9 cellular contexts compared by ENCODE assay signal in genomic region chr1:41383094-41383852, GRCh38. TPM values are rescaled to one million over a fixed set of nuclear protein-coding genes. Genes with fewer than 3 reads are reported as not detected.
A peak's percentile ranks its signal among the peaks of the same experiment; 100 is the strongest.
DNase-seq lines count a peak whose midpoint lies in the region; ATAC-seq, FAIRE-seq and TF ChIP-seq lines count a peak whose summit lies in the region.
"Had no signal": no experiment of that assay in that cellular context is flagged by ENCODE, and none has a peak within 500 bp of the region (broad histone marks: within the 10 kb centered on the region; RNA-seq: fewer than 3 reads in every experiment).

No MANE protein-coding gene starts in this region.

- CTCF ChIA-PET in naive thymus-derived CD4-positive, alpha-beta T cell (lab: Charles Lee): no interaction called here

- H3K27me3 ChIP-seq in BLaER1 treated with 17β-estradiol and CSF1 and Interleukin-3, amounts not matched to agents 10 nM and 100 nM: peaks cover 64 to 83% (median 82%) of the 10 kb centered on the region in 11 experiments
- H3K27me3 ChIP-seq in NT2/D1 (ENCODE audit: insufficient read depth, insufficient read length): peaks cover 74% of the 10 kb centered on the region
- no peaks in the 10 kb centered on the region for H3K27me3 ChIP-seq in breast epithelium
- peaks cover 0 to 9% of the 10 kb centered on the region in 2 donors for H3K27me3 ChIP-seq in naive thymus-derived CD4-positive, alpha-beta T cell (ENCODE audit: control insufficient read depth in 2 of 2, insufficient read depth in 2 of 2, low read length in 2 of 2)

- H3K4me2 ChIP-seq in BLaER1 treated with 17β-estradiol and CSF1 and Interleukin-3, amounts not matched to agents 10 nM and 100 nM: peak overlapping the region; percentile 83 to 97 (median 91)

- peaks cover 0 to 18% (median 14%) of the 10 kb centered on the region in 7 donors for H3K4me1 Mint-ChIP-seq in naive thymus-derived CD4-positive, alpha-beta T cell

- POLR2A ChIA-PET in naive thymus-derived CD4-positive, alpha-beta T cell (lab: Charles Lee): no interaction called here

- TF ChIP-seq CTCF in breast epithelium (IDR thresholded peaks at IDR 0.05): no peak

- H3K9me3 Mint-ChIP-seq in naive thymus-derived CD4-positive, alpha-beta T cell: peaks cover 0 to 3% (median 0%) of the 10 kb centered on the region in 11 donors

- no peak for DNase-seq in NT2/D1 (ENCODE audit: low read depth, low spot score)
- no peak for DNase-seq in breast epithelium (ENCODE audit: low spot score in 2 of 2)
- peak in 3 of 9 donors; percentile 35 to 62 (median 48) for DNase-seq in naive thymus-derived CD4-positive, alpha-beta T cell
- no peak for DNase-seq in HUDEP-2 (lab: John Stamatoyannopoulos, UW; ENCODE audit: unreplicated experiment in 76 of 76)
- no peak for DNase-seq in GM19240 (ENCODE audit: insufficient read length, low spot score)
- no peak for DNase-seq in GM19239 (ENCODE audit: insufficient read length, low spot score)

- intact Hi-C loops in breast epithelium (cut with DNase I; ENCODE audit: low total_unique reads): no loop called here
- intact Hi-C loops in naive thymus-derived CD4-positive, alpha-beta T cell (cut with micrococcal nuclease): loop anchor here in 1 of 2 donors (2.0 kb wide), 1 partner anchor 22 kb away; the partner anchor contains the start of gene FOXO6

- peak; percentile 67 for ATAC-seq in naive thymus-derived CD4-positive, alpha-beta T cell
- no peak for ATAC-seq in GM18870 (IDR thresholded peaks at IDR 0.05; ENCODE audit: unreplicated experiment)

- H3K36me3 ChIP-seq in BLaER1 treated with 17β-estradiol and CSF1 and Interleukin-3, amounts not matched to agents 10 nM and 100 nM: no peaks in the 10 kb centered on the region
- H3K36me3 ChIP-seq in NT2/D1 (ENCODE audit: insufficient read depth, insufficient read length, low read length): peaks cover 8% of the 10 kb centered on the region
- H3K36me3 ChIP-seq in breast epithelium: no peaks in the 10 kb centered on the region
- H3K36me3 ChIP-seq in naive thymus-derived CD4-positive, alpha-beta T cell (ENCODE audit: control insufficient read depth in 2 of 3, insufficient read depth in 3 of 3, low read length in 3 of 3): no peaks in the 10 kb centered on the region

- H3K27ac ChIP-seq in BLaER1 treated with 17β-estradiol and CSF1 and Interleukin-3, amounts not matched to agents 10 nM and 100 nM: no peak overlapping the region
- peak overlapping the region; percentile 94 to 98 for H3K27ac ChIP-seq in breast epithelium
- no peak overlapping the region for H3K27ac ChIP-seq in naive thymus-derived CD4-positive, alpha-beta T cell (ENCODE audit: low read depth, low read length)

- peak overlapping the region in 1 of 9 donors; percentile 9 for H3K27ac Mint-ChIP-seq in naive thymus-derived CD4-positive, alpha-beta T cell

- H3K9me3 ChIP-seq in BLaER1 treated with 17β-estradiol and CSF1 and Interleukin-3, amounts not matched to agents 10 nM and 100 nM (replicated peaks in 1 of 11): no peaks in the 10 kb centered on the region
- H3K9me3 ChIP-seq in NT2/D1 (ENCODE audit: insufficient read depth, low read length): no peaks in the 10 kb centered on the region
- H3K9me3 ChIP-seq in breast epithelium: no peaks in the 10 kb centered on the region
- no peaks in the 10 kb centered on the region for H3K9me3 ChIP-seq in naive thymus-derived CD4-positive, alpha-beta T cell (ENCODE audit: control insufficient read depth in 2 of 3, low read length in 3 of 3)

- peak overlapping the region in 7 of 11 experiments; percentile 39 to 76 (median 74); a peak in 9 of 22 replicates for H3K9ac ChIP-seq in BLaER1 treated with 17β-estradiol and CSF1 and Interleukin-3, amounts not matched to agents 10 nM and 100 nM
- H3K9ac ChIP-seq in NT2/D1 (ENCODE audit: insufficient read length, low read depth): peak overlapping the region; percentile 88

- H4K20me1 ChIP-seq in BLaER1 treated with 17β-estradiol and CSF1 and Interleukin-3, amounts not matched to agents 10 nM and 100 nM: peaks cover 0 to 73% (median 23%) of the 10 kb centered on the region in 11 experiments; a peak in 12 of 22 replicates

- peaks cover 57 to 74% (median 71%) of the 10 kb centered on the region in 5 donors for H3K27me3 Mint-ChIP-seq in naive thymus-derived CD4-positive, alpha-beta T cell

- H3K36me3 Mint-ChIP-seq in naive thymus-derived CD4-positive, alpha-beta T cell: peaks cover 0 to 11% (median 0%) of the 10 kb centered on the region in 5 donors

- no peak for FAIRE-seq in GM19239 (lab: Jason Lieb, UNC)
- FAIRE-seq: endometrium had no signal

- H3K4me1 ChIP-seq in BLaER1 treated with 17β-estradiol and CSF1 and Interleukin-3, amounts not matched to agents 10 nM and 100 nM: peaks cover 34 to 71% (median 65%) of the 10 kb centered on the region in 10 experiments
- H3K4me1 ChIP-seq in NT2/D1 (ENCODE audit: insufficient read depth, insufficient read length) (peaks cover 39% of the 10 kb centered on the region), breast epithelium (peaks cover 3 to 11% of the 10 kb centered on the region in 2 donors)
- no peaks in the 10 kb centered on the region for H3K4me1 ChIP-seq in naive thymus-derived CD4-positive, alpha-beta T cell (ENCODE audit: control insufficient read depth in 2 of 2, insufficient read depth in 2 of 2, low read length in 2 of 2)

- peak overlapping the region; percentile 54 to 85 (median 74) for H3K4me3 Mint-ChIP-seq in naive thymus-derived CD4-positive, alpha-beta T cell

- no peak for TF ChIP-seq POLR2A in breast epithelium (IDR thresholded peaks at IDR 0.05)

- H3K4me3 ChIP-seq in BLaER1 treated with 17β-estradiol and CSF1 and Interleukin-3, amounts not matched to agents 10 nM and 100 nM: peak overlapping the region; percentile 49 to 72 (median 61); a peak in 14 of 20 replicates
- H3K4me3 ChIP-seq in NT2/D1 (ENCODE audit: insufficient read length, low read depth): peak overlapping the region; percentile 69
- peak overlapping the region; percentile 51 to 93 (median 65) for H3K4me3 ChIP-seq in breast epithelium
- H3K4me3 ChIP-seq in naive thymus-derived CD4-positive, alpha-beta T cell (ENCODE audit: low read length): no peak overlapping the region

RNA-seq across cellular contexts. Expression of gene FOXO6, which starts 22.0 kb away (rescaled TPM):
- 1 to 10 TPM in 1 of 3 donors, under 1 TPM in 1, not detected in 1; 0.98 to 1.3 TPM for total RNA-seq in breast epithelium
- 1 to 10 TPM in 1 of 5 experiments, under 1 TPM in 1, not detected in 3; 0.66 to 1.3 TPM for total RNA-seq in naive thymus-derived CD4-positive, alpha-beta T cell
- not detected for polyA plus RNA-seq in naive thymus-derived CD4-positive, alpha-beta T cell

Comparison
In these comparisons a context has a peak if more than half of its experiments do, and no peak if none do; other contexts are left out.
1. H3K27ac ChIP-seq: peak in breast epithelium (2 of 2); none in BLaER1 treated with 17β-estradiol and CSF1 and Interleukin-3, amounts not matched to agents 10 nM and 100 nM (0 of 11) and naive thymus-derived CD4-positive, alpha-beta T cell (single experiment).